In genomic region chr7:3302681-3303320, GRCh38 we compare ENCODE assay signal across 10 cellular contexts. TPM values are rescaled to one million over a fixed set of nuclear protein-coding genes. Genes with fewer than 3 reads are reported as not detected.
DNase-seq lines count a peak whose midpoint lies in the region; ATAC-seq, FAIRE-seq and TF ChIP-seq lines count a peak whose summit lies in the region.
"Had no signal": no experiment of that assay in that cellular context is flagged by ENCODE, and none has a peak within 500 bp of the region (broad histone marks: within the 10 kb centered on the region; RNA-seq: fewer than 3 reads in every experiment).

No MANE protein-coding gene starts in this region.

- peaks cover 30% of the 10 kb centered on the region for H3K27me3 ChIP-seq in A673 (replicated peaks; ENCODE audit: insufficient read depth, low read depth, low read length, poor library complexity)

- no peak overlapping the region for H3K27ac Mint-ChIP-seq in nephron progenitor cell

- H3K36me3 Mint-ChIP-seq in nephron progenitor cell (ENCODE audit: low read depth): no peaks in the 10 kb centered on the region

- TF ChIP-seq CTCF in A673 (conservative IDR thresholded peaks at IDR 0.05; ENCODE audit: low read depth, low read length): no peak
- no peak for TF ChIP-seq CTCF in coronary artery (IDR thresholded peaks at IDR 0.05)
- TF ChIP-seq CTCF in nephron progenitor cell (IDR thresholded peaks at IDR 0.05): no peak

- H3K4me3 ChIP-seq in A673 (ENCODE audit: low read depth, low read length, poor library complexity, severe bottlenecking): peak overlapping the region; percentile 63
- peak overlapping the region; percentile 94 for H3K4me3 ChIP-seq in coronary artery

- no peaks in the 10 kb centered on the region for H3K9me3 ChIP-seq in A673 (ENCODE audit: low read depth, low read length, poor library complexity, severe bottlenecking)

- intact Hi-C loops in A673 (cut with micrococcal nuclease; ENCODE audit: unreplicated experiment): loop anchor here (10.0 kb wide), 1 partner anchor 372 kb away; no protein-coding TSS in a partner anchor

- no peak for DNase-seq in A673 (ENCODE audit: low spot score)
- no peak for DNase-seq in HTR-8/SVneo (ENCODE audit: insufficient read length, low spot score)
- DNase-seq in coronary artery (ENCODE audit: low spot score): no peak
- no peak for DNase-seq in nephron progenitor cell
- no peak for DNase-seq in SIG-M5 treated with dmso at 0.1 percent for 504 hours (lab: John Stamatoyannopoulos, UW; ENCODE audit: unreplicated experiment)
- no peak for DNase-seq in dedifferentiated amniotic fluid mesenchymal stem cell (ENCODE audit: extremely low spot score)
- DNase-seq in activated CD4-positive, CD25-positive, alpha-beta regulatory T cell treated with anti-CD3 and anti-CD28 coated beads, Interleukin-2, amount 50 U/mL, for 72 hours: no peak
- DNase-seq: DND-41 had no signal

- H3K4me3 Mint-ChIP-seq in nephron progenitor cell: peak overlapping the region; percentile 87

- H3K36me3 ChIP-seq in A673 (ENCODE audit: insufficient read depth, low read length, poor library complexity, severe bottlenecking): no peaks in the 10 kb centered on the region

- H3K27ac ChIP-seq in A673 (ENCODE audit: low read depth, low read length, poor library complexity, severe bottlenecking): no peak overlapping the region
- H3K27ac ChIP-seq in coronary artery: peak overlapping the region; percentile 63 to 90

- peak; percentile 63 for FAIRE-seq in HTR-8/SVneo (lab: Jason Lieb, UNC)
- FAIRE-seq: small intestine had no signal

- no peak for ATAC-seq in HG02938 (IDR thresholded peaks at IDR 0.05; ENCODE audit: unreplicated experiment)

- H3K4me1 ChIP-seq in A673 (ENCODE audit: insufficient read depth, low read length, poor library complexity, severe bottlenecking): peaks cover 15% of the 10 kb centered on the region

- peaks cover 33% of the 10 kb centered on the region for H3K27me3 Mint-ChIP-seq in nephron progenitor cell (ENCODE audit: low read depth, poor library complexity)

- CTCF ChIA-PET in A673 (lab: Charles Lee): interaction anchor here (0.5 kb wide), 1 partner anchor 238 kb away, joined by 3 read pairs; no protein-coding TSS in a partner anchor

- TSS peak; percentile 51 for BruUV-seq in A673 (replicated peaks; lab: Mats Ljungman, UMichigan)

- no peaks in the 10 kb centered on the region for H3K9me3 Mint-ChIP-seq in nephron progenitor cell

- peaks cover 30% of the 10 kb centered on the region for H3K4me1 Mint-ChIP-seq in nephron progenitor cell

- POLR2A ChIA-PET in A673 (lab: Charles Lee; ENCODE audit: low non-redundant PET): no interaction called here

RNA-seq across cellular contexts. Expression of gene SDK1, which starts 1.7 kb away (rescaled TPM):
- 14.7 and 17.0 TPM in 2 replicates for total RNA-seq in A673 (2021)
